ENCODE assay signal across 8 cellular contexts in the genomic region with DNA sequence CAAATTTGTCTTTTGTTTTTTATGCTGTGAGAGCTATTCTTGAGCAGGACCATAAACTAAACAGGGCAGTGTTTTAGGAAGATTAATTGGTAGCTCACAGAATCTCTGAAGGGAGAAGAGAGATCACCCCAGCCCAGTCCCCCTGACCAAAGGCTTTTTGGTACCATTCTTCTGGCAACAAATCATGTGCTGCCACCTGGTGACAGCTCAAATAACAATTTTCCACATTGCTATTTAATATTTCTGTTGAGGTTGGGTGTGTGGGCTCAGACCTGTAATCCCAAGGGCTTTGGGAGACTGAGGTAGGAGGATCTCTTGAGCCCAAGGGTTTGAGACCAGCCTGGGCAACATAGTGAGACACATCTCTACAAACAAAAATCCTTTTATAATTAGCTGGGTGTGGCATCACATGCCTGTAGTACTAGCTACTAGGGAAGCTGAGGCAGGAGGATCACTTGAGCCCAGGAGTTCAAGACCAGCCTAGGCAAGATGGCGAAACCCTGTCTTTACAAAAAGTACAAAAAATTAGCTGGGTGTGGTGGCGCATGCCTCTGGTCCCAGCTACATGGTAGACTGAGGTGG. TPM values are rescaled to one million over a fixed set of nuclear protein-coding genes. Genes with fewer than 3 reads are reported as not detected.
DNase-seq lines count a peak whose midpoint lies in the region; ATAC-seq, FAIRE-seq and TF ChIP-seq lines count a peak whose summit lies in the region.

No MANE protein-coding gene starts in this region.

- POLR2A ChIA-PET in K562 (lab: Yijun Ruan, JAX), result interaction anchor here (0.5 to 1.9 kb wide), 17 partner anchors 15 to 771 kb away, joined by 3 to 10 read pairs (median 3); a partner anchor contains a TSS

- H4K8ac ChIP-seq in neuronal stem cell (ENCODE audit: low read depth, low read length), result no peak overlapping the region

- no peak overlapping the region for H2AK5ac ChIP-seq in neuronal stem cell (ENCODE audit: low read depth, low read length)

- peak; percentile 84 for FAIRE-seq in K562 (lab: Jason Lieb, UNC)

- no peak overlapping the region for H3K4me2 ChIP-seq in Loucy (ENCODE audit: low read depth, low read length, poor library complexity, severe bottlenecking)
- no peak overlapping the region for H3K4me2 ChIP-seq in K562 (ENCODE audit: insufficient read depth, low read length)
- H3K4me2 ChIP-seq in neuronal stem cell (ENCODE audit: insufficient read depth, low read length, poor library complexity, severe bottlenecking), result no peak overlapping the region

- peak; percentile 97 to 98 for TF ChIP-seq RAD21 in K562 (CRISPR knock-in tag; conservative IDR thresholded peaks at IDR 0.05 in 1 of 2, IDR thresholded peaks at IDR 0.05 in 1 of 2)

- no peaks in the 10 kb centered on the region for H3K79me1 ChIP-seq in neuronal stem cell (ENCODE audit: low read depth, low read length)

- ATAC-seq in K562, result peak; percentile 49
- no peak for ATAC-seq in stimulated activated naive CD8-positive, alpha-beta T cell treated with anti-CD3 and anti-CD28 coated beads, Interleukin-15, Interleukin-2, amounts not matched to agents 100 U/mL and 50 U/mL, for 24 hours

- H3K79me2 ChIP-seq in Loucy (ENCODE audit: insufficient read depth, low read length) (peaks cover 16% of the 10 kb centered on the region), K562 (ENCODE audit: control insufficient read depth, insufficient read depth, low read length) (no peaks in the 10 kb centered on the region)

- H3K27me3 ChIP-seq in Loucy (ENCODE audit: insufficient read depth, low read length, poor library complexity, severe bottlenecking) (no peaks in the 10 kb centered on the region), K562 (ENCODE audit: control insufficient read depth in 2 of 2, insufficient read depth in 2 of 2, low read length in 2 of 2) (no peaks in the 10 kb centered on the region), neuronal stem cell (ENCODE audit: control insufficient read depth in 3 of 3, insufficient read depth in 3 of 3, low read depth in 1 of 3, low read length in 3 of 3) (peaks cover 0 to 38% (median 11%) of the 10 kb centered on the region in 3 experiments)

- no peak overlapping the region for H2BK5ac ChIP-seq in neuronal stem cell (ENCODE audit: low read length)

- H3K9me2 ChIP-seq in Loucy (replicated peaks; ENCODE audit: low read depth, low read length), result no peaks in the 10 kb centered on the region

- H3K9ac ChIP-seq in Loucy (ENCODE audit: low read depth, low read length, poor library complexity, severe bottlenecking), result no peak overlapping the region
- no peak overlapping the region for H3K9ac ChIP-seq in K562 (ENCODE audit: insufficient read depth in 1 of 2, low read depth in 2 of 2, low read length in 2 of 2)
- no peak overlapping the region for H3K9ac ChIP-seq in neuronal stem cell (ENCODE audit: low read depth, low read length, poor library complexity)

- DNase-seq in NCI-H524 (lab: John Stamatoyannopoulos, UW) (peak; percentile 7 to 68), NCI-H524 treated with DMSO at 0.1 percent for 48 hours (lab: John Stamatoyannopoulos, UW) (no peak), SK-N-DZ (ENCODE audit: low spot score) (peak; percentile 67), K562 (ENCODE audit: extremely low read depth in 1 of 4, low spot score in 3 of 4) (peak; percentile 51 to 77 (median 62)), kidney tubule cell (ENCODE audit: low spot score) (peak; percentile 57), neuronal stem cell (ENCODE audit: low spot score) (no peak)
- peak; percentile 58 for DNase-seq in stimulated activated naive CD8-positive, alpha-beta T cell treated with anti-CD3 and anti-CD28 coated beads, Interleukin-15, Interleukin-2, amounts not matched to agents 100 U/mL and 50 U/mL, for 24 hours

- no peak for TF ChIP-seq POLR2A in K562 (conservative IDR thresholded peaks at IDR 0.05)

- no peak overlapping the region for H2BK12ac ChIP-seq in neuronal stem cell (ENCODE audit: low read length)

- H4K91ac ChIP-seq in neuronal stem cell (ENCODE audit: low read depth, low read length, poor library complexity), result no peak overlapping the region

- H4K20me1 ChIP-seq in Loucy (ENCODE audit: insufficient read depth, low read length, poor library complexity, severe bottlenecking) (no peaks in the 10 kb centered on the region), K562 (replicated peaks; ENCODE audit: control insufficient read depth, insufficient read depth, low read length) (no peaks in the 10 kb centered on the region)

- no peak overlapping the region for H3K4me3 ChIP-seq in Loucy (ENCODE audit: low read length, poor library complexity, severe bottlenecking)
- H3K4me3 ChIP-seq in K562, result no peak overlapping the region
- no peak overlapping the region for H3K4me3 ChIP-seq in neuronal stem cell (ENCODE audit: low read length in 2 of 2)

- no peak overlapping the region for H3K4ac ChIP-seq in neuronal stem cell (ENCODE audit: low read length)

- no peak for TF ChIP-seq EP300 in K562 (IDR thresholded peaks at IDR 0.05; ENCODE audit: low read length)

- H3K14ac ChIP-seq in neuronal stem cell (ENCODE audit: low read length), result no peak overlapping the region

- H3K9me1 ChIP-seq in K562 (ENCODE audit: control insufficient read depth, insufficient read depth, low read length), result no peaks in the 10 kb centered on the region

- H3K4me1 ChIP-seq in Loucy (ENCODE audit: insufficient read depth, low read length, poor library complexity, severe bottlenecking) (peaks cover 14% of the 10 kb centered on the region), K562 (replicated peaks in 1 of 2; ENCODE audit: control insufficient read depth in 2 of 2, insufficient read depth in 2 of 2, low read length in 2 of 2) (peaks cover 9 to 16% of the 10 kb centered on the region in 2 experiments; a peak in 4 of 5 replicates), neuronal stem cell (ENCODE audit: control insufficient read depth in 2 of 2, insufficient read depth in 1 of 2, low read depth in 1 of 2, low read length in 2 of 2) (peaks cover 0 to 7% of the 10 kb centered on the region in 2 donors)

- WGBS in K562 (ENCODE audit: insufficient coverage, low coverage, missing lambda C conversion rate), result 12% methylated on average over 2 of the region's 2 CpGs
- no CpG with 5 or more reads among the region's 2 CpGs for WGBS in neuronal stem cell (ENCODE audit: extremely low coverage in 2 of 2, insufficient read length in 2 of 2, insufficient replicate concordance in 1 of 2), 2 donors

- H3K27ac ChIP-seq in K562 (ENCODE audit: extremely low read depth, low read depth, low read length) (no peak overlapping the region), neuronal stem cell (replicated peaks; ENCODE audit: low read length) (no peak overlapping the region)

- H3K9me3 ChIP-seq in Loucy (ENCODE audit: insufficient read depth, low read depth, low read length), result no peaks in the 10 kb centered on the region
- peaks cover 4% of the 10 kb centered on the region; the same call in 1 of the 2 replicates for H3K9me3 ChIP-seq in K562 (replicated peaks; ENCODE audit: control insufficient read depth, insufficient read depth, low read depth, low read length)
- no peaks in the 10 kb centered on the region for H3K9me3 ChIP-seq in neuronal stem cell (replicated peaks in 1 of 2; ENCODE audit: control insufficient read depth in 2 of 2, insufficient read depth in 1 of 2, low read depth in 1 of 2, low read length in 2 of 2)

- in situ Hi-C loops in K562 (cut with MboI), result loop anchor here (5.0 to 10.0 kb wide), 3 partner anchors 146 to 688 kb away; a partner anchor contains a TSS

- H3K23ac ChIP-seq in neuronal stem cell (ENCODE audit: low read depth, low read length, poor library complexity), result no peak overlapping the region

- H3K18ac ChIP-seq in neuronal stem cell (ENCODE audit: low read length), result no peak overlapping the region

- H2BK15ac ChIP-seq in neuronal stem cell (ENCODE audit: low read length), result no peak overlapping the region

- no TSS peak for BruUV-seq in K562 (replicated peaks; lab: Mats Ljungman, UMichigan)

- no peak overlapping the region for H2BK120ac ChIP-seq in neuronal stem cell (ENCODE audit: low read depth, low read length)

- no peaks in the 10 kb centered on the region for H3K36me3 ChIP-seq in Loucy (ENCODE audit: insufficient read depth, low read length)
- H3K36me3 ChIP-seq in K562 (ENCODE audit: control insufficient read depth, insufficient read depth, low read length), result no peaks in the 10 kb centered on the region
- no peaks in the 10 kb centered on the region for H3K36me3 ChIP-seq in neuronal stem cell (replicated peaks in 1 of 2; ENCODE audit: control insufficient read depth in 2 of 2, insufficient read depth in 2 of 2, low read length in 2 of 2)

- intact Hi-C loops in K562 (cut with micrococcal nuclease), result loop anchor here (1.0 to 5.0 kb wide), 5 partner anchors 133 to 761 kb away; a partner anchor contains a TSS

- no peak overlapping the region for H2AFZ ChIP-seq in Loucy (ENCODE audit: low read length)
- peak overlapping the region; percentile 20; the same call in 1 of the 2 replicates for H2AFZ ChIP-seq in K562 (ENCODE audit: low read depth, low read length)
- no peak overlapping the region for H2AFZ ChIP-seq in neuronal stem cell (ENCODE audit: low read length)

- H3F3A ChIP-seq in Loucy (ENCODE audit: low read depth), result no peaks in the 10 kb centered on the region

- TF ChIP-seq CTCF in Loucy (conservative IDR thresholded peaks at IDR 0.05; ENCODE audit: low read length) (peak; percentile 73), K562 (IDR thresholded peaks at IDR 0.05 in 2 of 3, conservative IDR thresholded peaks at IDR 0.05 in 1 of 3; ENCODE audit: insufficient read depth in 2 of 3, low read depth in 1 of 3, low read length in 3 of 3) (peak; percentile 68 to 91 (median 79))

- CTCF ChIA-PET in K562 (lab: Yijun Ruan, JAX; ENCODE audit: low intra/inter-chr PET ratio), result interaction anchor here (0.7 to 5.8 kb wide), 10 partner anchors 129 to 784 kb away, joined by 3 to 106 read pairs (median 4); a partner anchor contains a TSS

RNA-seq across cellular contexts. Expression of a gene that starts 2.2 kb away (rescaled TPM):
- 2.3 and 3.3 TPM in 2 replicates for polyA plus RNA-seq in SK-N-DZ (2014; cell fraction: cytosol; rRNA removed)
- 1.7 and 2.1 TPM in 2 replicates for polyA plus RNA-seq in SK-N-DZ (2014; cell fraction: nucleus; rRNA removed)
- total RNA-seq in K562 (2011; cell fraction: chromatin; rRNA removed; ENCODE audit: low replicate concordance), result 4.4 and 6.0 TPM in 2 replicates
- 2.6 and 3.8 TPM in 2 replicates for total RNA-seq in K562 (2011; cell fraction: nucleolus; rRNA removed)
- 4.8 and 6.3 TPM in 2 replicates for total RNA-seq in K562 (2011; cell fraction: nucleoplasm; rRNA removed)
- 3.0 and 3.1 TPM in 2 replicates for total RNA-seq in K562 (2014; rRNA removed)
- 2.7 and 3.2 TPM in 2 replicates for total RNA-seq in K562 (2014; rRNA removed; fragmentation: Illumina TruSeq; extraction: Trizol)
- total RNA-seq in K562 (2015; rRNA removed; fragmentation: Illumina TruSeq; extraction: Trizol), result 4.9 and 5.3 TPM in 2 replicates
- 3.3 and 3.7 TPM in 2 replicates for total RNA-seq in K562 (2021)
- 1.0 and 3.7 TPM in 2 replicates for polyA plus RNA-seq in K562 (2011; rRNA removed)
- 0.94 and 3.0 TPM in 2 replicates for polyA plus RNA-seq in K562 (2011; cell fraction: cytosol; rRNA removed)
- 1.9 and 6.1 TPM in 2 replicates for polyA plus RNA-seq in K562 (2011; cell fraction: nucleus; rRNA removed)
- polyA plus RNA-seq in K562 (2012), result 6.1 and 11.5 TPM in 2 replicates
- 4.3 and 4.7 TPM in 2 replicates for polyA plus RNA-seq in K562 (2014; fragmentation: Illumina TruSeq; extraction: Trizol)
- polyA plus RNA-seq in K562 (2014; fragmentation: Nextera tagmentation; extraction: Ambion mirVana), result 1 to 10 TPM; 1.6 to 1.9 TPM
- 3.7 TPM in 2 replicates for polyA plus RNA-seq in K562 (2014; rRNA removed)
- 0.93 and 2.3 TPM in 2 replicates for polyA minus RNA-seq in K562 (2011; rRNA and poly(A)+ RNA removed)
- polyA minus RNA-seq in K562 (2011; cell fraction: cytosol; rRNA and poly(A)+ RNA removed), result 1.2 and 2.2 TPM in 2 replicates
- polyA minus RNA-seq in K562 (2011; cell fraction: nucleus; rRNA and poly(A)+ RNA removed), result 0.78 and 1.3 TPM in 2 replicates
- 6.2 TPM for polyA plus RNA-seq in neuronal stem cell (2013, experiment 1 of 2)
- 5.9 TPM for polyA plus RNA-seq in neuronal stem cell (2013, experiment 2 of 2)

RNA-seq across cellular contexts. Expression of a gene that starts 6.7 kb away (rescaled TPM):
- 6.4 and 6.7 TPM in 2 replicates for polyA plus RNA-seq in SK-N-DZ (2014; cell fraction: cytosol; rRNA removed)
- polyA plus RNA-seq in SK-N-DZ (2014; cell fraction: nucleus; rRNA removed), result 1.8 and 2.9 TPM in 2 replicates
- total RNA-seq in K562 (2011; cell fraction: chromatin; rRNA removed; ENCODE audit: low replicate concordance), result 14.4 and 26.3 TPM in 2 replicates
- 19.0 and 22.9 TPM in 2 replicates for total RNA-seq in K562 (2011; cell fraction: nucleolus; rRNA removed)
- 18.3 and 20.8 TPM in 2 replicates for total RNA-seq in K562 (2011; cell fraction: nucleoplasm; rRNA removed)
- total RNA-seq in K562 (2014; rRNA removed), result 3.5 and 4.1 TPM in 2 replicates
- total RNA-seq in K562 (2014; rRNA removed; fragmentation: Illumina TruSeq; extraction: Trizol), result 5.2 and 5.5 TPM in 2 replicates
- total RNA-seq in K562 (2015; rRNA removed; fragmentation: Illumina TruSeq; extraction: Trizol), result 3.8 and 4.0 TPM in 2 replicates
- total RNA-seq in K562 (2021), result 5.5 and 6.2 TPM in 2 replicates
- 7.2 and 12.0 TPM in 2 replicates for polyA plus RNA-seq in K562 (2011; rRNA removed)
- 10.0 and 16.0 TPM in 2 replicates for polyA plus RNA-seq in K562 (2011; cell fraction: cytosol; rRNA removed)
- polyA plus RNA-seq in K562 (2011; cell fraction: nucleus; rRNA removed), result 15.8 and 16.9 TPM in 2 replicates
- polyA plus RNA-seq in K562 (2012), result 5.6 and 11.7 TPM in 2 replicates
- polyA plus RNA-seq in K562 (2014; fragmentation: Illumina TruSeq; extraction: Trizol), result 6.2 TPM in 2 replicates
- polyA plus RNA-seq in K562 (2014; fragmentation: Nextera tagmentation; extraction: Ambion mirVana), result 1 to 10 TPM; 3.7 to 8.2 TPM
- polyA plus RNA-seq in K562 (2014; rRNA removed), result 4.8 and 7.8 TPM in 2 replicates
- 4.2 and 4.8 TPM in 2 replicates for polyA minus RNA-seq in K562 (2011; rRNA and poly(A)+ RNA removed)
- 4.8 and 5.6 TPM in 2 replicates for polyA minus RNA-seq in K562 (2011; cell fraction: cytosol; rRNA and poly(A)+ RNA removed)
- 3.4 and 4.9 TPM in 2 replicates for polyA minus RNA-seq in K562 (2011; cell fraction: nucleus; rRNA and poly(A)+ RNA removed)
- 3.6 TPM for polyA plus RNA-seq in neuronal stem cell (2013, experiment 1 of 2)
- polyA plus RNA-seq in neuronal stem cell (2013, experiment 2 of 2), result 3.8 TPM

RNA-seq across cellular contexts. Expression of a gene that starts 6.9 kb away (rescaled TPM):
- 5.1 and 5.7 TPM in 2 replicates for polyA plus RNA-seq in SK-N-DZ (2014; cell fraction: cytosol; rRNA removed)
- 1.6 and 4.8 TPM in 2 replicates for polyA plus RNA-seq in SK-N-DZ (2014; cell fraction: nucleus; rRNA removed)
- total RNA-seq in K562 (2011; cell fraction: chromatin; rRNA removed; ENCODE audit: low replicate concordance), result 4.9 and 12.2 TPM in 2 replicates
- total RNA-seq in K562 (2011; cell fraction: nucleolus; rRNA removed), result 7.2 and 8.8 TPM in 2 replicates
- 8.6 and 13.4 TPM in 2 replicates for total RNA-seq in K562 (2011; cell fraction: nucleoplasm; rRNA removed)
- total RNA-seq in K562 (2014; rRNA removed) (11.9 and 15.2 TPM in 2 replicates), K562 (2014; rRNA removed; fragmentation: Illumina TruSeq; extraction: Trizol) (7.8 and 8.1 TPM in 2 replicates), K562 (2015; rRNA removed; fragmentation: Illumina TruSeq; extraction: Trizol) (12.5 and 13.0 TPM in 2 replicates), K562 (2021) (18.8 and 19.1 TPM in 2 replicates)
- polyA plus RNA-seq in K562 (2011; rRNA removed) (8.5 and 8.8 TPM in 2 replicates), K562 (2014; fragmentation: Illumina TruSeq; extraction: Trizol) (20.4 and 21.0 TPM in 2 replicates), K562 (2014; fragmentation: Nextera tagmentation; extraction: Ambion mirVana) (10 to 100 TPM in 1 of 2 experiments, 1 to 10 TPM in 1; 8.9 to 11.4 TPM), K562 (2014; rRNA removed) (8.0 and 11.7 TPM in 2 replicates)
- polyA plus RNA-seq in K562 (2011; cell fraction: cytosol; rRNA removed), result 11.9 and 17.3 TPM in 2 replicates
- 8.9 and 11.3 TPM in 2 replicates for polyA plus RNA-seq in K562 (2011; cell fraction: nucleus; rRNA removed)
- polyA plus RNA-seq in K562 (2012), result 5.9 and 16.4 TPM in 2 replicates
- 13.2 and 15.8 TPM in 2 replicates for polyA minus RNA-seq in K562 (2011; rRNA and poly(A)+ RNA removed)
- 10.7 and 15.3 TPM in 2 replicates for polyA minus RNA-seq in K562 (2011; cell fraction: cytosol; rRNA and poly(A)+ RNA removed)
- 8.5 and 12.0 TPM in 2 replicates for polyA minus RNA-seq in K562 (2011; cell fraction: nucleus; rRNA and poly(A)+ RNA removed)
- 7.8 TPM for polyA plus RNA-seq in neuronal stem cell (2013, experiment 1 of 2)
- 7.1 TPM for polyA plus RNA-seq in neuronal stem cell (2013, experiment 2 of 2)

RNA-seq across cellular contexts. Expression of a gene that starts 28.5 kb away (rescaled TPM):
- polyA plus RNA-seq in SK-N-DZ (2014; cell fraction: cytosol; rRNA removed), result 932 and 979 TPM in 2 replicates
- polyA plus RNA-seq in SK-N-DZ (2014; cell fraction: nucleus; rRNA removed), result 322 and 425 TPM in 2 replicates
- total RNA-seq in K562 (2011; cell fraction: chromatin; rRNA removed; ENCODE audit: low replicate concordance), result 79.5 and 95.5 TPM in 2 replicates
- total RNA-seq in K562 (2011; cell fraction: nucleolus; rRNA removed), result 122 and 130 TPM in 2 replicates
- 143 and 148 TPM in 2 replicates for total RNA-seq in K562 (2011; cell fraction: nucleoplasm; rRNA removed)
- total RNA-seq in K562 (2014; rRNA removed) (748 and 796 TPM in 2 replicates), K562 (2014; rRNA removed; fragmentation: Illumina TruSeq; extraction: Trizol) (1,380 and 1,529 TPM in 2 replicates), K562 (2015; rRNA removed; fragmentation: Illumina TruSeq; extraction: Trizol) (989 and 1,002 TPM in 2 replicates), K562 (2021) (894 and 993 TPM in 2 replicates)
- polyA plus RNA-seq in K562 (2011; rRNA removed) (864 and 1,258 TPM in 2 replicates), K562 (2014; fragmentation: Illumina TruSeq; extraction: Trizol) (981 and 1,045 TPM in 2 replicates), K562 (2014; fragmentation: Nextera tagmentation; extraction: Ambion mirVana) (1,000 to 10,000 TPM; 2,282 to 2,388 TPM), K562 (2014; rRNA removed) (1,029 and 1,274 TPM in 2 replicates)
- polyA plus RNA-seq in K562 (2011; cell fraction: cytosol; rRNA removed), result 427 and 691 TPM in 2 replicates
- polyA plus RNA-seq in K562 (2011; cell fraction: nucleus; rRNA removed), result 136 and 272 TPM in 2 replicates
- polyA plus RNA-seq in K562 (2012), result 541 and 1,089 TPM in 2 replicates
- polyA minus RNA-seq in K562 (2011; rRNA and poly(A)+ RNA removed), result 657 and 807 TPM in 2 replicates
- polyA minus RNA-seq in K562 (2011; cell fraction: cytosol; rRNA and poly(A)+ RNA removed), result 159 and 222 TPM in 2 replicates
- polyA minus RNA-seq in K562 (2011; cell fraction: nucleus; rRNA and poly(A)+ RNA removed), result 41.1 and 70.9 TPM in 2 replicates
- 459 TPM for polyA plus RNA-seq in neuronal stem cell (2013, experiment 1 of 2)
- 467 TPM for polyA plus RNA-seq in neuronal stem cell (2013, experiment 2 of 2)

RNA-seq across cellular contexts. Expression of a gene that starts 57.4 kb away (rescaled TPM):
- polyA plus RNA-seq in SK-N-DZ (2014; cell fraction: cytosol; rRNA removed), result 157 and 160 TPM in 2 replicates
- 148 and 192 TPM in 2 replicates for polyA plus RNA-seq in SK-N-DZ (2014; cell fraction: nucleus; rRNA removed)
- 130 and 233 TPM in 2 replicates for total RNA-seq in K562 (2011; cell fraction: chromatin; rRNA removed; ENCODE audit: low replicate concordance)
- total RNA-seq in K562 (2011; cell fraction: nucleolus; rRNA removed), result 180 and 202 TPM in 2 replicates
- 172 and 179 TPM in 2 replicates for total RNA-seq in K562 (2011; cell fraction: nucleoplasm; rRNA removed)
- total RNA-seq in K562 (2014; rRNA removed) (98.6 and 121 TPM in 2 replicates), K562 (2014; rRNA removed; fragmentation: Illumina TruSeq; extraction: Trizol) (99.7 and 132 TPM in 2 replicates), K562 (2015; rRNA removed; fragmentation: Illumina TruSeq; extraction: Trizol) (126 and 127 TPM in 2 replicates), K562 (2021) (142 and 177 TPM in 2 replicates)
- polyA plus RNA-seq in K562 (2011; rRNA removed) (211 and 285 TPM in 2 replicates), K562 (2014; fragmentation: Illumina TruSeq; extraction: Trizol) (139 TPM in 2 replicates), K562 (2014; fragmentation: Nextera tagmentation; extraction: Ambion mirVana) (100 to 1,000 TPM in 1 of 2 experiments, 10 to 100 TPM in 1; 68.6 to 114 TPM), K562 (2014; rRNA removed) (150 and 184 TPM in 2 replicates)
- polyA plus RNA-seq in K562 (2011; cell fraction: cytosol; rRNA removed), result 210 and 307 TPM in 2 replicates
- polyA plus RNA-seq in K562 (2011; cell fraction: nucleus; rRNA removed), result 171 and 202 TPM in 2 replicates
- polyA plus RNA-seq in K562 (2012), result 173 and 250 TPM in 2 replicates
- 165 and 169 TPM in 2 replicates for polyA minus RNA-seq in K562 (2011; rRNA and poly(A)+ RNA removed)
- polyA minus RNA-seq in K562 (2011; cell fraction: cytosol; rRNA and poly(A)+ RNA removed), result 102 and 104 TPM in 2 replicates
- 66.4 and 89.5 TPM in 2 replicates for polyA minus RNA-seq in K562 (2011; cell fraction: nucleus; rRNA and poly(A)+ RNA removed)
- 208 TPM for polyA plus RNA-seq in neuronal stem cell (2013, experiment 1 of 2)
- 213 TPM for polyA plus RNA-seq in neuronal stem cell (2013, experiment 2 of 2)

Comparison
In these comparisons a context has a peak if more than half of its experiments do, and no peak if none do; other contexts are left out.
1. DNase-seq: peak in NCI-H524 (2 of 2), SK-N-DZ (single experiment), K562 (4 of 4), kidney tubule cell (single experiment) and stimulated activated naive CD8-positive, alpha-beta T cell treated with anti-CD3 and anti-CD28 coated beads, Interleukin-15, Interleukin-2, amounts not matched to agents 100 U/mL and 50 U/mL, for 24 hours (single experiment); none in NCI-H524 treated with DMSO at 0.1 percent for 48 hours (single experiment) and neuronal stem cell (single experiment).